ENCODE assay signal across 1 cellular context in genomic region chr11:111603633-111604130, GRCh38.
TF ChIP-seq lines count a peak whose summit lies in the region.

No MANE protein-coding gene starts in this region.

TF ChIP-seq in H1, 55 proteins besides CTCF, POLR2A, EP300 and RAD21 (continued from another document):
- TF ChIP-seq ATF3 (IDR thresholded peaks at IDR 0.05; ENCODE audit: insufficient read depth, low read depth, low read length), result no peak
- TF ChIP-seq GTF2F1 (IDR thresholded peaks at IDR 0.05; ENCODE audit: borderline replicate concordance, low read depth, low read length), result no peak
- no peak for TF ChIP-seq TBP (IDR thresholded peaks at IDR 0.05; ENCODE audit: low read depth, low read length)
- TF ChIP-seq HDAC2 (IDR thresholded peaks at IDR 0.05; ENCODE audit: borderline replicate concordance in 1 of 2, low read depth in 2 of 2, low read length in 2 of 2), result no peak
